ENCODE assay signal across 8 cellular contexts in genomic region chr3:141105828-141106628, GRCh38. TPM values are rescaled to one million over a fixed set of nuclear protein-coding genes. Genes with fewer than 3 reads are reported as not detected.
A peak's percentile ranks its signal among the peaks of the same experiment; 100 is the strongest.
DNase-seq lines count a peak whose midpoint lies in the region; ATAC-seq and TF ChIP-seq lines count a peak whose summit lies in the region.

No MANE protein-coding gene starts in this region.

- TF ChIP-seq CTCF in HFFc6 (IDR thresholded peaks at IDR 0.05) (peak; percentile 89), WI38 (IDR thresholded peaks at IDR 0.05; ENCODE audit: low read depth, low read length) (peak; percentile 44)

- no peak overlapping the region for H3K4me3 Mint-ChIP-seq in HFFc6

- H3K4me1 Mint-ChIP-seq in HFFc6 (ENCODE audit: low read depth), result no peaks in the 10 kb centered on the region

- peaks cover 5% of the 10 kb centered on the region; the same call in 1 of the 2 replicates for H3K9me3 Mint-ChIP-seq in HFFc6

- H3K4me3 ChIP-seq in WI38 (ENCODE audit: low read depth, low read length), result no peak overlapping the region

- H3K27ac Mint-ChIP-seq in HFFc6, result no peak overlapping the region

- DNase-seq in DMS 273 (lab: John Stamatoyannopoulos, UW; ENCODE audit: unreplicated experiment) (peak; percentile 97), HFFc6 (peak; percentile 80), NCI-H2227 (lab: John Stamatoyannopoulos, UW; ENCODE audit: unreplicated experiment) (peak; percentile 83), cerebellar cortex (ENCODE audit: low spot score) (peak; percentile 74), left kidney (ENCODE audit: low read depth, low spot score) (peak; percentile 92)
- peak; percentile 50 to 51 for DNase-seq in stimulated activated CD4-positive, alpha-beta T cell treated with anti-CD3 and anti-CD28 coated beads, Interleukin-4, amount 100 ng/mL, for 48 hours (ENCODE audit: low read depth in 2 of 2)

- peaks cover 25% of the 10 kb centered on the region for H3K27me3 Mint-ChIP-seq in HFFc6 (ENCODE audit: insufficient read depth)

- no peak for ATAC-seq in HG03095 (IDR thresholded peaks at IDR 0.05; ENCODE audit: unreplicated experiment)

- no peaks in the 10 kb centered on the region for H3K36me3 Mint-ChIP-seq in HFFc6 (ENCODE audit: low read depth)

RNA-seq across cellular contexts. Expression of gene SPSB4, which starts 54.9 kb away (rescaled TPM):
- not detected for total RNA-seq in HFFc6 (2021; fragmentation: NEBNext Ultra II Directional; extraction: Animal tissue kit (Norgen Biotek cat#: 25700))
